ENCODE assay signal across 8 cellular contexts in genomic region chr12:124993568-124994434, GRCh38. TPM values are rescaled to one million over a fixed set of nuclear protein-coding genes. Genes with fewer than 3 reads are reported as not detected.
DNase-seq lines count a peak whose midpoint lies in the region; ATAC-seq and TF ChIP-seq lines count a peak whose summit lies in the region.

Gene BRI3BP, plus strand, starts transcription at chr12:124993645. Its CDS starts 146 bp downstream, at chr12:124993791.

- H3K27ac ChIP-seq in left lung: peak within 1 kb of the TSS; percentile 44 to 61

- intact Hi-C loops in left lung (cut with DNase I): no loop called here

- peak within 1 kb of the TSS; percentile 51 to 63 for H3K4me3 ChIP-seq in left lung

- TF ChIP-seq CTCF in left lung (IDR thresholded peaks at IDR 0.05): no peak

- peak; percentile 22 for DNase-seq in NCI-H2107 (lab: John Stamatoyannopoulos, UW)
- no peak for DNase-seq in NCI-H2107 treated with DMSO at 0.1 percent for 48 hours (lab: John Stamatoyannopoulos, UW; ENCODE audit: unreplicated experiment)
- peak; percentile 30 for DNase-seq in NCI-H1417 treated with DMSO at 0.1 percent for 48 hours (lab: John Stamatoyannopoulos, UW)
- peak; percentile 54 for DNase-seq in activated CD4-positive, alpha-beta T cell treated with anti-CD3 and anti-CD28 coated beads for 1 hour
- DNase-seq in cerebellum (ENCODE audit: low spot score): peak; percentile 78
- DNase-seq in left lung: peak; percentile 72 to 95
- peak; percentile 75 for DNase-seq in stimulated activated CD4-positive, alpha-beta T cell treated with anti-CD3 and anti-CD28 coated beads, Interleukin-4, amount 100 ng/mL, for 24 hours

- ATAC-seq in HG02759 (IDR thresholded peaks at IDR 0.05; ENCODE audit: unreplicated experiment) (peak; percentile 66), left lung (peak; percentile 83)

- H3K9me3 ChIP-seq in left lung: no peaks in the 10 kb centered on the region

- no peaks in the 10 kb centered on the region for H3K36me3 ChIP-seq in left lung

- no peaks in the 10 kb centered on the region for H3K27me3 ChIP-seq in left lung

- H3K4me1 ChIP-seq in left lung: peaks cover 0 to 41% of the 10 kb centered on the region in 2 donors

RNA-seq across cellular contexts. Expression of gene BRI3BP, which starts in this region (rescaled TPM):
- total RNA-seq in cerebellum (11.6 TPM), left lung (10 to 100 TPM; 12.2 to 16.3 TPM)
